Comparison of ENCODE assay signal across 1 cellular context in the genomic region with DNA sequence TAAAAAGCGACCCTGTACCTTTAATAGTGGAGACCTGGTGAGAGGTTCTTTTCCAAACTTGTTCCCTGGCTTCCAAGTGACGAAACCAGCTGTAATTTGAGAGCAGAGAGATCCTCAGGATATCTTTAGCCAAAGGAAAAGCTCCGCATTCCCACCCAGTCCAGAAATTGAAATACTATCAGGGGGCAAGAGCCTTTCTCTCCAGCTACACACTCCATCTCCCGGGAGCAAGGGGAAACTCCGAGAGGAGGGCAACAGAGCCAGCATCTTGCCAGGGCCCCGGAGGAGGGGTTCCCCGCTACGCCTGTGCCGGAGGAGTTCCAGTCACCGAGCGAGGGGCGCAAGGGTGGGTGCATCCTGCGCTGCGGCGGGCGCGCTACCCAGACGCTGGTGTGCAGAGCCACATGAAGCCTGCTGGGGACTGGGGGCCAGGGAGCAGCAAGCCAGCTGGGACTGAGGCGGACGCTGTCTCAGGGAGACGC.
TF ChIP-seq lines count a peak whose summit lies in the region.

A gene (plus strand): TSS at position 148 of the 482 bp plus-strand sequence. CDS start 415 bp downstream, outside the sequence.

TF ChIP-seq in HEK293, 187 proteins besides CTCF, POLR2A, EP300 and RAD21 (continued from another document):
- TF ChIP-seq ZNF561 (tag by site-specific recombination; IDR thresholded peaks at IDR 0.05; ENCODE audit: borderline replicate concordance) (0 out of 2 replicates have a peak, but pooled peaks have one; percentile 37), ZNF394 (tag by site-specific recombination; IDR thresholded peaks at IDR 0.05; ENCODE audit: borderline replicate concordance) (peak; percentile 32; the same call in 1 of the 2 replicates), ZBTB8A (tag by site-specific recombination; IDR thresholded peaks at IDR 0.05) (0 out of 2 replicates have a peak, but pooled peaks have one; percentile 13), BCL11A (tag by site-specific recombination; IDR thresholded peaks at IDR 0.05; ENCODE audit: low read depth) (no peak), GLIS2 (tag by site-specific recombination; IDR thresholded peaks at IDR 0.05) (no peak), SETDB1 (IDR thresholded peaks at IDR 0.05; ENCODE audit: insufficient read length, low read length) (no peak), ZNF501 (tag by site-specific recombination; IDR thresholded peaks at IDR 0.05) (no peak), ZNF19 (tag by site-specific recombination; IDR thresholded peaks at IDR 0.05; ENCODE audit: low read depth) (no peak), ZNF747 (tag by site-specific recombination; IDR thresholded peaks at IDR 0.05) (no peak), ZNF2 (tag by site-specific recombination; IDR thresholded peaks at IDR 0.05) (no peak), ZFP37 (tag by site-specific recombination; IDR thresholded peaks at IDR 0.05) (no peak), WT1 (tag by site-specific recombination; IDR thresholded peaks at IDR 0.05) (no peak), ZNF121 (tag by site-specific recombination; IDR thresholded peaks at IDR 0.05) (no peak), ZNF544 (tag by site-specific recombination; IDR thresholded peaks at IDR 0.05) (no peak), ZNF138 (tag by site-specific recombination; IDR thresholded peaks at IDR 0.05; ENCODE audit: borderline replicate concordance) (no peak), GLI4 (tag by site-specific recombination; IDR thresholded peaks at IDR 0.05) (no peak), ZNF132 (tag by site-specific recombination; IDR thresholded peaks at IDR 0.05; ENCODE audit: borderline replicate concordance) (no peak), KLF8 (tag by site-specific recombination; IDR thresholded peaks at IDR 0.05) (no peak), ZBTB20 (tag by site-specific recombination; IDR thresholded peaks at IDR 0.05) (peak; percentile 98), ZNF610 (tag by site-specific recombination; IDR thresholded peaks at IDR 0.05; ENCODE audit: borderline replicate concordance) (no peak), ZBTB48 (tag by site-specific recombination; IDR thresholded peaks at IDR 0.05) (peak; percentile 90), ZNF10 (tag by site-specific recombination; IDR thresholded peaks at IDR 0.05) (no peak), BCL11B (tag by site-specific recombination; IDR thresholded peaks at IDR 0.05; ENCODE audit: low read depth) (no peak), IKZF3 (tag by site-specific recombination; IDR thresholded peaks at IDR 0.05) (peak; percentile 44; the same call in 1 of the 2 replicates)
- TF ChIP-seq, protein P1, sequence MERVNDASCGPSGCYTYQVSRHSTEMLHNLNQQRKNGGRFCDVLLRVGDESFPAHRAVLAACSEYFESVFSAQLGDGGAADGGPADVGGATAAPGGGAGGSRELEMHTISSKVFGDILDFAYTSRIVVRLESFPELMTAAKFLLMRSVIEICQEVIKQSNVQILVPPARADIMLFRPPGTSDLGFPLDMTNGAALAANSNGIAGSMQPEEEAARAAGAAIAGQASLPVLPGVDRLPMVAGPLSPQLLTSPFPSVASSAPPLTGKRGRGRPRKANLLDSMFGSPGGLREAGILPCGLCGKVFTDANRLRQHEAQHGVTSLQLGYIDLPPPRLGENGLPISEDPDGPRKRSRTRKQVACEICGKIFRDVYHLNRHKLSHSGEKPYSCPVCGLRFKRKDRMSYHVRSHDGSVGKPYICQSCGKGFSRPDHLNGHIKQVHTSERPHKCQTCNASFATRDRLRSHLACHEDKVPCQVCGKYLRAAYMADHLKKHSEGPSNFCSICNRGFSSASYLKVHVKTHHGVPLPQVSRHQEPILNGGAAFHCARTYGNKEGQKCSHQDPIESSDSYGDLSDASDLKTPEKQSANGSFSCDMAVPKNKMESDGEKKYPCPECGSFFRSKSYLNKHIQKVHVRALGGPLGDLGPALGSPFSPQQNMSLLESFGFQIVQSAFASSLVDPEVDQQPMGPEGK (tag by site-specific recombination; IDR thresholded peaks at IDR 0.05): no peak
- TF ChIP-seq, protein P2, sequence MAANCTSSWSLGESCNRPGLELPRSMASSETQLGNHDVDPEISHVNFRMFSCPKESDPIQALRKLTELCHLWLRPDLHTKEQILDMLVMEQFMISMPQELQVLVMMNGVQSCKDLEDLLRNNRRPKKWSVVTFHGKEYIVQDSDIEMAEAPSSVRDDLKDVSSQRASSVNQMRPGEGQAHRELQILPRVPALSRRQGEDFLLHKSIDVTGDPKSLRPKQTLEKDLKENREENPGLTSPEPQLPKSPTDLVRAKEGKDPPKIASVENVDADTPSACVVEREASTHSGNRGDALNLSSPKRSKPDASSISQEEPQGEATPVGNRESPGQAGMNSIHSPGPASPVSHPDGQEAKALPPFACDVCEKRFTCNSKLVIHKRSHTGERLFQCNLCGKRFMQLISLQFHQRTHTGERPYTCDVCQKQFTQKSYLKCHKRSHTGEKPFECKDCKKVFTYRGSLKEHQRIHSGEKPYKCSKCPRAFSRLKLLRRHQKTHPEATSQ (tag by site-specific recombination; IDR thresholded peaks at IDR 0.05): no peak
- TF ChIP-seq, protein P3, sequence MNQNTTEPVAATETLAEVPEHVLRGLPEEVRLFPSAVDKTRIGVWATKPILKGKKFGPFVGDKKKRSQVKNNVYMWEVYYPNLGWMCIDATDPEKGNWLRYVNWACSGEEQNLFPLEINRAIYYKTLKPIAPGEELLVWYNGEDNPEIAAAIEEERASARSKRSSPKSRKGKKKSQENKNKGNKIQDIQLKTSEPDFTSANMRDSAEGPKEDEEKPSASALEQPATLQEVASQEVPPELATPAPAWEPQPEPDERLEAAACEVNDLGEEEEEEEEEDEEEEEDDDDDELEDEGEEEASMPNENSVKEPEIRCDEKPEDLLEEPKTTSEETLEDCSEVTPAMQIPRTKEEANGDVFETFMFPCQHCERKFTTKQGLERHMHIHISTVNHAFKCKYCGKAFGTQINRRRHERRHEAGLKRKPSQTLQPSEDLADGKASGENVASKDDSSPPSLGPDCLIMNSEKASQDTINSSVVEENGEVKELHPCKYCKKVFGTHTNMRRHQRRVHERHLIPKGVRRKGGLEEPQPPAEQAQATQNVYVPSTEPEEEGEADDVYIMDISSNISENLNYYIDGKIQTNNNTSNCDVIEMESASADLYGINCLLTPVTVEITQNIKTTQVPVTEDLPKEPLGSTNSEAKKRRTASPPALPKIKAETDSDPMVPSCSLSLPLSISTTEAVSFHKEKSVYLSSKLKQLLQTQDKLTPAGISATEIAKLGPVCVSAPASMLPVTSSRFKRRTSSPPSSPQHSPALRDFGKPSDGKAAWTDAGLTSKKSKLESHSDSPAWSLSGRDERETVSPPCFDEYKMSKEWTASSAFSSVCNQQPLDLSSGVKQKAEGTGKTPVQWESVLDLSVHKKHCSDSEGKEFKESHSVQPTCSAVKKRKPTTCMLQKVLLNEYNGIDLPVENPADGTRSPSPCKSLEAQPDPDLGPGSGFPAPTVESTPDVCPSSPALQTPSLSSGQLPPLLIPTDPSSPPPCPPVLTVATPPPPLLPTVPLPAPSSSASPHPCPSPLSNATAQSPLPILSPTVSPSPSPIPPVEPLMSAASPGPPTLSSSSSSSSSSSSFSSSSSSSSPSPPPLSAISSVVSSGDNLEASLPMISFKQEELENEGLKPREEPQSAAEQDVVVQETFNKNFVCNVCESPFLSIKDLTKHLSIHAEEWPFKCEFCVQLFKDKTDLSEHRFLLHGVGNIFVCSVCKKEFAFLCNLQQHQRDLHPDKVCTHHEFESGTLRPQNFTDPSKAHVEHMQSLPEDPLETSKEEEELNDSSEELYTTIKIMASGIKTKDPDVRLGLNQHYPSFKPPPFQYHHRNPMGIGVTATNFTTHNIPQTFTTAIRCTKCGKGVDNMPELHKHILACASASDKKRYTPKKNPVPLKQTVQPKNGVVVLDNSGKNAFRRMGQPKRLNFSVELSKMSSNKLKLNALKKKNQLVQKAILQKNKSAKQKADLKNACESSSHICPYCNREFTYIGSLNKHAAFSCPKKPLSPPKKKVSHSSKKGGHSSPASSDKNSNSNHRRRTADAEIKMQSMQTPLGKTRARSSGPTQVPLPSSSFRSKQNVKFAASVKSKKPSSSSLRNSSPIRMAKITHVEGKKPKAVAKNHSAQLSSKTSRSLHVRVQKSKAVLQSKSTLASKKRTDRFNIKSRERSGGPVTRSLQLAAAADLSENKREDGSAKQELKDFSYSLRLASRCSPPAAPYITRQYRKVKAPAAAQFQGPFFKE (tag by site-specific recombination; IDR thresholded peaks at IDR 0.05; ENCODE audit: borderline replicate concordance): no peak
- TF ChIP-seq, protein P4, sequence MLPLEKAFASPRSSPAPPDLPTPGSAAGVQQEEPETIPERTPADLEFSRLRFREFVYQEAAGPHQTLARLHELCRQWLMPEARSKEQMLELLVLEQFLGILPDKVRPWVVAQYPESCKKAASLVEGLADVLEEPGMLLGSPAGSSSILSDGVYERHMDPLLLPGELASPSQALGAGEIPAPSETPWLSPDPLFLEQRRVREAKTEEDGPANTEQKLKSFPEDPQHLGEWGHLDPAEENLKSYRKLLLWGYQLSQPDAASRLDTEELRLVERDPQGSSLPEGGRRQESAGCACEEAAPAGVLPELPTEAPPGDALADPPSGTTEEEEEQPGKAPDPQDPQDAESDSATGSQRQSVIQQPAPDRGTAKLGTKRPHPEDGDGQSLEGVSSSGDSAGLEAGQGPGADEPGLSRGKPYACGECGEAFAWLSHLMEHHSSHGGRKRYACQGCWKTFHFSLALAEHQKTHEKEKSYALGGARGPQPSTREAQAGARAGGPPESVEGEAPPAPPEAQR (tag by site-specific recombination; IDR thresholded peaks at IDR 0.05): no peak
- TF ChIP-seq, protein P5, sequence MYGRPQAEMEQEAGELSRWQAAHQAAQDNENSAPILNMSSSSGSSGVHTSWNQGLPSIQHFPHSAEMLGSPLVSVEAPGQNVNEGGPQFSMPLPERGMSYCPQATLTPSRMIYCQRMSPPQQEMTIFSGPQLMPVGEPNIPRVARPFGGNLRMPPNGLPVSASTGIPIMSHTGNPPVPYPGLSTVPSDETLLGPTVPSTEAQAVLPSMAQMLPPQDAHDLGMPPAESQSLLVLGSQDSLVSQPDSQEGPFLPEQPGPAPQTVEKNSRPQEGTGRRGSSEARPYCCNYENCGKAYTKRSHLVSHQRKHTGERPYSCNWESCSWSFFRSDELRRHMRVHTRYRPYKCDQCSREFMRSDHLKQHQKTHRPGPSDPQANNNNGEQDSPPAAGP (tag by site-specific recombination; IDR thresholded peaks at IDR 0.05): no peak
- TF ChIP-seq, protein P6, sequence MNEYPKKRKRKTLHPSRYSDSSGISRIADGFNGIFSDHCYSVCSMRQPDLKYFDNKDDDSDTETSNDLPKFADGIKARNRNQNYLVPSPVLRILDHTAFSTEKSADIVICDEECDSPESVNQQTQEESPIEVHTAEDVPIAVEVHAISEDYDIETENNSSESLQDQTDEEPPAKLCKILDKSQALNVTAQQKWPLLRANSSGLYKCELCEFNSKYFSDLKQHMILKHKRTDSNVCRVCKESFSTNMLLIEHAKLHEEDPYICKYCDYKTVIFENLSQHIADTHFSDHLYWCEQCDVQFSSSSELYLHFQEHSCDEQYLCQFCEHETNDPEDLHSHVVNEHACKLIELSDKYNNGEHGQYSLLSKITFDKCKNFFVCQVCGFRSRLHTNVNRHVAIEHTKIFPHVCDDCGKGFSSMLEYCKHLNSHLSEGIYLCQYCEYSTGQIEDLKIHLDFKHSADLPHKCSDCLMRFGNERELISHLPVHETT (tag by site-specific recombination; IDR thresholded peaks at IDR 0.05): no peak
- TF ChIP-seq, protein P7, sequence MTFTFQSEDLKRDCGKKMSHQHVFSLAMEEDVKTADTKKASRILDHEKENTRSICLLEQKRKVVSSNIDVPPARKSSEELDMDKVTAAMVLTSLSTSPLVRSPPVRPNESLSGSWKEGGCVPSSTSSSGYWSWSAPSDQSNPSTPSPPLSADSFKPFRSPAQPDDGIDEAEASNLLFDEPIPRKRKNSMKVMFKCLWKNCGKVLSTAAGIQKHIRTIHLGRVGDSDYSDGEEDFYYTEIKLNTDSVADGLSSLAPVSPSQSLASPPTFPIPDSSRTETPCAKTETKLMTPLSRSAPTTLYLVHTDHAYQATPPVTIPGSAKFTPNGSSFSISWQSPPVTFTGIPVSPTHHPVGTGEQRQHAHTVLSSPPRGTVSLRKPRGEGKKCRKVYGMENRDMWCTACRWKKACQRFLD (tag by site-specific recombination; IDR thresholded peaks at IDR 0.05): no peak
- TF ChIP-seq, protein P8, sequence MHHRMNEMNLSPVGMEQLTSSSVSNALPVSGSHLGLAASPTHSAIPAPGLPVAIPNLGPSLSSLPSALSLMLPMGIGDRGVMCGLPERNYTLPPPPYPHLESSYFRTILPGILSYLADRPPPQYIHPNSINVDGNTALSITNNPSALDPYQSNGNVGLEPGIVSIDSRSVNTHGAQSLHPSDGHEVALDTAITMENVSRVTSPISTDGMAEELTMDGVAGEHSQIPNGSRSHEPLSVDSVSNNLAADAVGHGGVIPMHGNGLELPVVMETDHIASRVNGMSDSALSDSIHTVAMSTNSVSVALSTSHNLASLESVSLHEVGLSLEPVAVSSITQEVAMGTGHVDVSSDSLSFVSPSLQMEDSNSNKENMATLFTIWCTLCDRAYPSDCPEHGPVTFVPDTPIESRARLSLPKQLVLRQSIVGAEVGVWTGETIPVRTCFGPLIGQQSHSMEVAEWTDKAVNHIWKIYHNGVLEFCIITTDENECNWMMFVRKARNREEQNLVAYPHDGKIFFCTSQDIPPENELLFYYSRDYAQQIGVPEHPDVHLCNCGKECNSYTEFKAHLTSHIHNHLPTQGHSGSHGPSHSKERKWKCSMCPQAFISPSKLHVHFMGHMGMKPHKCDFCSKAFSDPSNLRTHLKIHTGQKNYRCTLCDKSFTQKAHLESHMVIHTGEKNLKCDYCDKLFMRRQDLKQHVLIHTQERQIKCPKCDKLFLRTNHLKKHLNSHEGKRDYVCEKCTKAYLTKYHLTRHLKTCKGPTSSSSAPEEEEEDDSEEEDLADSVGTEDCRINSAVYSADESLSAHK (tag by site-specific recombination; IDR thresholded peaks at IDR 0.05): no peak
- TF ChIP-seq, protein P9, sequence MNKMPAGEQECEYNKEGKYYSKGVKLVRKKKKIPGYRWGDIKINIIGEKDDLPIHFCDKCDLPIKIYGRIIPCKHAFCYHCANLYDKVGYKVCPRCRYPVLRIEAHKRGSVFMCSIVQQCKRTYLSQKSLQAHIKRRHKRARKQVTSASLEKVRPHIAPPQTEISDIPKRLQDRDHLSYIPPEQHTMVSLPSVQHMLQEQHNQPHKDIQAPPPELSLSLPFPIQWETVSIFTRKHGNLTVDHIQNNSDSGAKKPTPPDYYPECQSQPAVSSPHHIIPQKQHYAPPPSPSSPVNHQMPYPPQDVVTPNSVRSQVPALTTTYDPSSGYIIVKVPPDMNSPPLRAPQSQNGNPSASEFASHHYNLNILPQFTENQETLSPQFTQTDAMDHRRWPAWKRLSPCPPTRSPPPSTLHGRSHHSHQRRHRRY (tag by site-specific recombination; IDR thresholded peaks at IDR 0.05): no peak
TF ChIP-seq in HEK293: peak in this region for 13.
